Comparison of ENCODE assay signal across 17 cellular contexts in the genomic region with DNA sequence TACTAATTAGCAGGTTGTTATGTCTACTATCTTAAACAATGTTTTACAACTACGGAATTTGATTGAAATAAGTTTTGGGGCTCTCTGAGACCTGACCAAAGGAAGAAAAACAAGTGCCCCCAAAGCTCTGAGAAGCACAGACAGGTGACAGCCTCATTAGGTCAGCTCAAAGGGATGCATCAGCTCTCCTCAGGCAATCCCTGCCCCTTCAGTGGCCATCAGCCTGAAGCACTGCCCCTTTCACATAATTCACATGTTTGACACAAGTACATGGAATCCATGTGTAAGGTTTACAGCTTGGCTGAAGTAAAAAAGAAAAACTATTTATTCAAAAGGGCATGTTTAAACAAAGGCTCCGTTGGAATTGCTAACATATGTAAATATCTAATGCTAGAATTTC. TPM values are rescaled to one million over a fixed set of nuclear protein-coding genes. Genes with fewer than 3 reads are reported as not detected.
DNase-seq lines count a peak whose midpoint lies in the region; ATAC-seq and TF ChIP-seq lines count a peak whose summit lies in the region.
"Had no signal": no experiment of that assay in that cellular context is flagged by ENCODE, and none has a peak within 500 bp of the region (broad histone marks: within the 10 kb centered on the region; RNA-seq: fewer than 3 reads in every experiment).

No MANE protein-coding gene starts in this region.

- 46 to 48% (median 47%) methylated on average over 2 of the region's 2 CpGs for WGBS in heart left ventricle, 4 donors

- H3K27ac ChIP-seq in CD8-positive, alpha-beta T cell (ENCODE audit: low read depth, low read length): no peak overlapping the region
- peak overlapping the region in 1 of 12 donors; percentile 37 for H3K27ac ChIP-seq in heart left ventricle
- H3K27ac ChIP-seq: body of pancreas had no signal

- peaks cover 8% of the 10 kb centered on the region for H3K36me3 Mint-ChIP-seq in T-helper 2 cell treated with Interferon-gamma antibody and Interleukin-4, amounts not matched to agents 5 μg/mL and 100 μg/mL, for 36 hours (ENCODE audit: low read depth)
- H3K36me3 Mint-ChIP-seq in CD8-positive, alpha-beta T cell: no peaks in the 10 kb centered on the region
- no peaks in the 10 kb centered on the region for H3K36me3 Mint-ChIP-seq in activated T-helper 17 cell treated with anti-CD3 and anti-CD28 coated beads, Interleukin-2, amount 50 U/mL, for 72 hours (ENCODE audit: low read depth)
- H3K36me3 Mint-ChIP-seq: activated naive CD4-positive, alpha-beta T cell treated with anti-CD3 and anti-CD28 coated beads, Interleukin-2, amount 50 U/mL, for 24 hours had no signal

- peaks cover 8% of the 10 kb centered on the region for H3K9me3 Mint-ChIP-seq in T-helper 2 cell treated with Interferon-gamma antibody and Interleukin-4, amounts not matched to agents 5 μg/mL and 100 μg/mL, for 36 hours
- no peaks in the 10 kb centered on the region for H3K9me3 Mint-ChIP-seq in CD8-positive, alpha-beta T cell
- H3K9me3 Mint-ChIP-seq in activated T-helper 17 cell treated with anti-CD3 and anti-CD28 coated beads, Interleukin-2, amount 50 U/mL, for 72 hours: no peaks in the 10 kb centered on the region
- H3K9me3 Mint-ChIP-seq: activated naive CD4-positive, alpha-beta T cell treated with anti-CD3 and anti-CD28 coated beads, Interleukin-2, amount 50 U/mL, for 24 hours; activated T-cell treated with anti-CD3 and anti-CD28 coated beads, Interleukin-2, amount 50 U/mL, for 24 hours had no signal

- no peaks in the 10 kb centered on the region for H3K27me3 ChIP-seq in CD8-positive, alpha-beta T cell (ENCODE audit: insufficient read depth, low read length)
- H3K27me3 ChIP-seq in heart left ventricle: no peaks in the 10 kb centered on the region
- H3K27me3 ChIP-seq: BE2C, body of pancreas had no signal

- H3K4me1 Mint-ChIP-seq in T-helper 2 cell treated with Interferon-gamma antibody and Interleukin-4, amounts not matched to agents 5 μg/mL and 100 μg/mL, for 36 hours (ENCODE audit: low read depth): peaks cover 47% of the 10 kb centered on the region
- peaks cover 46% of the 10 kb centered on the region for H3K4me1 Mint-ChIP-seq in CD8-positive, alpha-beta T cell (ENCODE audit: low read depth)
- peaks cover 22% of the 10 kb centered on the region for H3K4me1 Mint-ChIP-seq in activated T-helper 17 cell treated with anti-CD3 and anti-CD28 coated beads, Interleukin-2, amount 50 U/mL, for 72 hours

- peak overlapping the region; percentile 6 for H3K4me3 ChIP-seq in CD8-positive, alpha-beta T cell (ENCODE audit: low read depth, low read length)
- no peak overlapping the region for H3K4me3 ChIP-seq in fibroblast of the aortic adventitia (ENCODE audit: low read depth, low read length)
- no peak overlapping the region for H3K4me3 ChIP-seq in heart left ventricle
- H3K4me3 ChIP-seq: body of pancreas, GM12878, lung had no signal

- H3K27me3 Mint-ChIP-seq in T-helper 2 cell treated with Interferon-gamma antibody and Interleukin-4, amounts not matched to agents 5 μg/mL and 100 μg/mL, for 36 hours (ENCODE audit: low read depth): peaks cover 19% of the 10 kb centered on the region
- H3K27me3 Mint-ChIP-seq in CD8-positive, alpha-beta T cell (ENCODE audit: low read depth): peaks cover 12% of the 10 kb centered on the region
- H3K27me3 Mint-ChIP-seq in activated T-helper 17 cell treated with anti-CD3 and anti-CD28 coated beads, Interleukin-2, amount 50 U/mL, for 72 hours: peaks cover 7% of the 10 kb centered on the region

- H3K9me3 ChIP-seq in CD8-positive, alpha-beta T cell (ENCODE audit: low read length): no peaks in the 10 kb centered on the region
- no peaks in the 10 kb centered on the region for H3K9me3 ChIP-seq in heart left ventricle
- H3K9me3 ChIP-seq: BE2C, body of pancreas had no signal

- POLR2A ChIA-PET in CD8-positive, alpha-beta T cell (lab: Charles Lee): no interaction called here

- no peak for ATAC-seq in CD8-positive, alpha-beta T cell
- ATAC-seq in activated T-helper 17 cell treated with anti-CD3 and anti-CD28 coated beads, Interleukin-2, amount 50 U/mL, for 72 hours (replicated peaks): no peak
- ATAC-seq in HG02870 (IDR thresholded peaks at IDR 0.05; ENCODE audit: unreplicated experiment) (no peak), heart left ventricle (no peak), GM19351 (IDR thresholded peaks at IDR 0.05; ENCODE audit: unreplicated experiment) (no peak)

- CTCF ChIA-PET in CD8-positive, alpha-beta T cell (lab: Charles Lee): interaction anchor here (0.9 to 2.7 kb wide), 6 partner anchors 9 to 227 kb away, joined by 3 to 19 read pairs (median 4); no protein-coding TSS in a partner anchor

- peaks cover 29% of the 10 kb centered on the region for H3K4me1 ChIP-seq in CD8-positive, alpha-beta T cell (ENCODE audit: insufficient read depth, low read length)
- peaks cover 0 to 29% (median 7%) of the 10 kb centered on the region in 12 donors for H3K4me1 ChIP-seq in heart left ventricle

- no peak for TF ChIP-seq CTCF in CD8-positive, alpha-beta T cell (IDR thresholded peaks at IDR 0.05)
- no peak for TF ChIP-seq CTCF in fibroblast of the aortic adventitia (IDR thresholded peaks at IDR 0.05; ENCODE audit: insufficient read depth, low read length)
- TF ChIP-seq CTCF in heart left ventricle (IDR thresholded peaks at IDR 0.05): no peak

- no peaks in the 10 kb centered on the region for H3K36me3 ChIP-seq in CD8-positive, alpha-beta T cell (ENCODE audit: insufficient read depth, low read length)
- no peaks in the 10 kb centered on the region for H3K36me3 ChIP-seq in heart left ventricle
- H3K36me3 ChIP-seq: BE2C had no signal

- no peak for TF ChIP-seq POLR2A in heart left ventricle (IDR thresholded peaks at IDR 0.05)

- intact Hi-C loops in CD8-positive, alpha-beta T cell (cut with DNase I, micrococcal nuclease): loop anchor here (2.0 to 5.0 kb wide), 2 partner anchors 134 kb away; a partner anchor contains a TSS
- intact Hi-C loops in heart left ventricle (cut with DNase I): loop anchor here in 8 of 10 donors (2.0 to 10.0 kb wide), 9 partner anchors 106 to 229 kb away; a partner anchor contains a TSS

- H3K4me3 Mint-ChIP-seq in T-helper 2 cell treated with Interferon-gamma antibody and Interleukin-4, amounts not matched to agents 5 μg/mL and 100 μg/mL, for 36 hours: peak overlapping the region; percentile 65
- H3K4me3 Mint-ChIP-seq in CD8-positive, alpha-beta T cell: peak overlapping the region; percentile 35
- H3K4me3 Mint-ChIP-seq in activated T-helper 17 cell treated with anti-CD3 and anti-CD28 coated beads, Interleukin-2, amount 50 U/mL, for 72 hours: peak overlapping the region; percentile 35
- H3K4me3 Mint-ChIP-seq: activated T-cell treated with anti-CD3 and anti-CD28 coated beads, Interleukin-2, amount 50 U/mL, for 24 hours had no signal

- peak overlapping the region; percentile 64 for H3K27ac Mint-ChIP-seq in T-helper 2 cell treated with Interferon-gamma antibody and Interleukin-4, amounts not matched to agents 5 μg/mL and 100 μg/mL, for 36 hours
- H3K27ac Mint-ChIP-seq in CD8-positive, alpha-beta T cell: no peak overlapping the region
- no peak overlapping the region for H3K27ac Mint-ChIP-seq in activated T-helper 17 cell treated with anti-CD3 and anti-CD28 coated beads, Interleukin-2, amount 50 U/mL, for 72 hours
- H3K27ac Mint-ChIP-seq: activated T-cell treated with anti-CD3 and anti-CD28 coated beads, Interleukin-2, amount 50 U/mL, for 24 hours had no signal

- no peak for DNase-seq in T-helper 2 cell treated with Interferon-gamma antibody and Interleukin-4, amounts not matched to agents 5 μg/mL and 100 μg/mL, for 36 hours (ENCODE audit: low spot score)
- DNase-seq in T-helper 2 cell (no peak), fibroblast of the aortic adventitia (ENCODE audit: low read depth) (peak; percentile 49), heart left ventricle (no peak)
- no peak for DNase-seq in CD8-positive, alpha-beta T cell
- DNase-seq: GOT3, Right ventricle myocardium superior had no signal

RNA-seq across cellular contexts. Expression of a gene that starts 56.3 kb away (rescaled TPM):
- not detected for total RNA-seq in CD8-positive, alpha-beta T cell
- not detected for total RNA-seq in activated T-helper 17 cell treated with anti-CD3 and anti-CD28 coated beads, Interleukin-2, amount 50 U/mL, for 72 hours
- total RNA-seq in fibroblast of the aortic adventitia (ENCODE audit: low replicate concordance) (1.4 TPM in 1 of 2 replicates, not detected in the other), heart left ventricle (not detected)
- not detected for polyA plus RNA-seq in heart left ventricle
- total RNA-seq: body of pancreas, GM12878, Right ventricle myocardium superior, subcutaneous adipose tissue had no signal
- polyA plus RNA-seq: GM12878 had no signal
